In genomic region chr10:102152545-102152890, GRCh38 we compare ENCODE assay signal across 8 cellular contexts. TPM values are rescaled to one million over a fixed set of nuclear protein-coding genes. Genes with fewer than 3 reads are reported as not detected.
A peak's percentile ranks its signal among the peaks of the same experiment; 100 is the strongest.
DNase-seq lines count a peak whose midpoint lies in the region; ATAC-seq and TF ChIP-seq lines count a peak whose summit lies in the region.

No MANE protein-coding gene starts in this region.

- H3K27me3 Mint-ChIP-seq in activated CD4-positive, alpha-beta T cell treated with anti-CD3 and anti-CD28 coated beads, Interleukin-2, amount 10 ng/mL, durations not matched to agents 7 days and 5 days: no peaks in the 10 kb centered on the region
- no peaks in the 10 kb centered on the region for H3K27me3 Mint-ChIP-seq in progenitor cell of endocrine pancreas

- DNase-seq in NCI-H748 (lab: John Stamatoyannopoulos, UW; ENCODE audit: unreplicated experiment) (peak; percentile 42), NCI-H748 treated with DMSO at 0.1 percent for 48 hours (lab: John Stamatoyannopoulos, UW) (no peak), esophagus muscularis mucosa (ENCODE audit: extremely low spot score) (no peak), progenitor cell of endocrine pancreas (ENCODE audit: low spot score, unreplicated experiment) (no peak), MV-4-11 (lab: John Stamatoyannopoulos, UW) (no peak), HPDE6-E6E7 (ENCODE audit: extremely low spot score) (no peak)
- peak; percentile 37 for DNase-seq in activated CD4-positive, alpha-beta T cell treated with anti-CD3 and anti-CD28 coated beads, Interleukin-2, amount 10 ng/mL, durations not matched to agents 7 days and 5 days

- ATAC-seq in HG03135 (IDR thresholded peaks at IDR 0.05; ENCODE audit: unreplicated experiment): peak; percentile 12

- H3K9me3 Mint-ChIP-seq in activated CD4-positive, alpha-beta T cell treated with anti-CD3 and anti-CD28 coated beads, Interleukin-2, amount 10 ng/mL, durations not matched to agents 7 days and 5 days: no peaks in the 10 kb centered on the region
- H3K9me3 Mint-ChIP-seq in progenitor cell of endocrine pancreas (ENCODE audit: low read depth): no peaks in the 10 kb centered on the region

- TF ChIP-seq POLR2A in esophagus muscularis mucosa (IDR thresholded peaks at IDR 0.05; ENCODE audit: low read depth): no peak

- H3K36me3 ChIP-seq in esophagus muscularis mucosa: peaks cover 23 to 67% (median 59%) of the 10 kb centered on the region in 4 donors

- peak overlapping the region; percentile 73 to 89 (median 86) for H3K4me3 ChIP-seq in esophagus muscularis mucosa

- H3K27ac ChIP-seq in esophagus muscularis mucosa (replicated peaks in 1 of 4): peak overlapping the region; percentile 83 to 98 (median 90)

- no peak for TF ChIP-seq EP300 in esophagus muscularis mucosa (IDR thresholded peaks at IDR 0.05)

- peaks cover 59% of the 10 kb centered on the region for H3K4me1 Mint-ChIP-seq in activated CD4-positive, alpha-beta T cell treated with anti-CD3 and anti-CD28 coated beads, Interleukin-2, amount 10 ng/mL, durations not matched to agents 7 days and 5 days
- H3K4me1 Mint-ChIP-seq in progenitor cell of endocrine pancreas (ENCODE audit: low read depth): peaks cover 16% of the 10 kb centered on the region

- H3K36me3 Mint-ChIP-seq in activated CD4-positive, alpha-beta T cell treated with anti-CD3 and anti-CD28 coated beads, Interleukin-2, amount 10 ng/mL, durations not matched to agents 7 days and 5 days (ENCODE audit: low read depth): peaks cover 64% of the 10 kb centered on the region
- H3K36me3 Mint-ChIP-seq in progenitor cell of endocrine pancreas (ENCODE audit: insufficient read depth): peaks cover 10% of the 10 kb centered on the region

- H3K27ac Mint-ChIP-seq in activated CD4-positive, alpha-beta T cell treated with anti-CD3 and anti-CD28 coated beads, Interleukin-2, amount 10 ng/mL, durations not matched to agents 7 days and 5 days: peak overlapping the region; percentile 99
- H3K27ac Mint-ChIP-seq in progenitor cell of endocrine pancreas: peak overlapping the region; percentile 98

- intact Hi-C loops in esophagus muscularis mucosa (cut with DNase I): loop anchor here (5.0 to 10.0 kb wide), 2 partner anchors 335 to 352 kb away; partner anchors contain the start of genes ACTR1A, OGA and SUFU

- 0% methylated on average over 7 of the region's 19 CpGs for WGBS in esophagus muscularis mucosa

- no peaks in the 10 kb centered on the region for H3K9me3 ChIP-seq in esophagus muscularis mucosa

- no peaks in the 10 kb centered on the region for H3K27me3 ChIP-seq in esophagus muscularis mucosa

- H3K4me1 ChIP-seq in esophagus muscularis mucosa: peaks cover 24 to 34% (median 28%) of the 10 kb centered on the region in 4 donors

- CTCF ChIA-PET in activated CD4-positive, alpha-beta T cell treated with anti-CD3 and anti-CD28 coated beads, Interleukin-2, amount 10 ng/mL, durations not matched to agents 7 days and 5 days (lab: Charles Lee): interaction anchor here (0.6 to 7.3 kb wide), 8 partner anchors 9 to 248 kb away, joined by 3 to 73 read pairs (median 4); partner anchors contain the start of gene PPRC1

- no peak for TF ChIP-seq CTCF in esophagus muscularis mucosa (IDR thresholded peaks at IDR 0.05)
- TF ChIP-seq CTCF in progenitor cell of endocrine pancreas (IDR thresholded peaks at IDR 0.05; ENCODE audit: unreplicated experiment): no peak

- peak overlapping the region; percentile 99 for H3K4me3 Mint-ChIP-seq in activated CD4-positive, alpha-beta T cell treated with anti-CD3 and anti-CD28 coated beads, Interleukin-2, amount 10 ng/mL, durations not matched to agents 7 days and 5 days
- H3K4me3 Mint-ChIP-seq in progenitor cell of endocrine pancreas (ENCODE audit: low read depth): peak overlapping the region; percentile 87

- POLR2A ChIA-PET in activated CD4-positive, alpha-beta T cell treated with anti-CD3 and anti-CD28 coated beads, Interleukin-2, amount 10 ng/mL, durations not matched to agents 7 days and 5 days (lab: Charles Lee): interaction anchor here (0.9 to 1.5 kb wide), 3 partner anchors 15 to 34 kb away, joined by 3 read pairs; no protein-coding TSS in a partner anchor

RNA-seq across cellular contexts. Expression of gene NOLC1, which starts 0.3 kb away (rescaled TPM):
- 10 to 100 TPM; 80.5 to 81.3 TPM for total RNA-seq in activated CD4-positive, alpha-beta T cell treated with anti-CD3 and anti-CD28 coated beads, Interleukin-2, amount 10 ng/mL, durations not matched to agents 7 days and 5 days
- total RNA-seq in esophagus muscularis mucosa (10 to 100 TPM; 28.7 to 83.8 (median 48.5) TPM), progenitor cell of endocrine pancreas (64.7 and 68.9 TPM in 2 replicates)

RNA-seq across cellular contexts. Expression of gene PPRC1, which starts 19.7 kb away (rescaled TPM):
- total RNA-seq in activated CD4-positive, alpha-beta T cell treated with anti-CD3 and anti-CD28 coated beads, Interleukin-2, amount 10 ng/mL, durations not matched to agents 7 days and 5 days: 10 to 100 TPM; 47.7 to 49.4 TPM
- total RNA-seq in esophagus muscularis mucosa (10 to 100 TPM; 10.8 to 49.5 (median 20.9) TPM), progenitor cell of endocrine pancreas (40.1 and 41.9 TPM in 2 replicates)

RNA-seq across cellular contexts. Expression of gene LDB1, which starts 32.4 kb away (rescaled TPM):
- 100 to 1,000 TPM in 1 of 2 experiments, 10 to 100 TPM in 1; 96.2 to 105 TPM for total RNA-seq in activated CD4-positive, alpha-beta T cell treated with anti-CD3 and anti-CD28 coated beads, Interleukin-2, amount 10 ng/mL, durations not matched to agents 7 days and 5 days
- total RNA-seq in esophagus muscularis mucosa (10 to 100 TPM; 59.4 to 79.7 (median 65.6) TPM), progenitor cell of endocrine pancreas (99.5 and 107 TPM in 2 replicates)

Comparison
In these comparisons a context has a peak if more than half of its experiments do, and no peak if none do; other contexts are left out.
1. DNase-seq: peak in NCI-H748 (single experiment) and activated CD4-positive, alpha-beta T cell treated with anti-CD3 and anti-CD28 coated beads, Interleukin-2, amount 10 ng/mL, durations not matched to agents 7 days and 5 days (single experiment); none in NCI-H748 treated with DMSO at 0.1 percent for 48 hours (single experiment), esophagus muscularis mucosa (single experiment), progenitor cell of endocrine pancreas (single experiment), MV-4-11 (single experiment) and HPDE6-E6E7 (single experiment).